28 cellular contexts compared by ENCODE assay signal in the genomic region with DNA sequence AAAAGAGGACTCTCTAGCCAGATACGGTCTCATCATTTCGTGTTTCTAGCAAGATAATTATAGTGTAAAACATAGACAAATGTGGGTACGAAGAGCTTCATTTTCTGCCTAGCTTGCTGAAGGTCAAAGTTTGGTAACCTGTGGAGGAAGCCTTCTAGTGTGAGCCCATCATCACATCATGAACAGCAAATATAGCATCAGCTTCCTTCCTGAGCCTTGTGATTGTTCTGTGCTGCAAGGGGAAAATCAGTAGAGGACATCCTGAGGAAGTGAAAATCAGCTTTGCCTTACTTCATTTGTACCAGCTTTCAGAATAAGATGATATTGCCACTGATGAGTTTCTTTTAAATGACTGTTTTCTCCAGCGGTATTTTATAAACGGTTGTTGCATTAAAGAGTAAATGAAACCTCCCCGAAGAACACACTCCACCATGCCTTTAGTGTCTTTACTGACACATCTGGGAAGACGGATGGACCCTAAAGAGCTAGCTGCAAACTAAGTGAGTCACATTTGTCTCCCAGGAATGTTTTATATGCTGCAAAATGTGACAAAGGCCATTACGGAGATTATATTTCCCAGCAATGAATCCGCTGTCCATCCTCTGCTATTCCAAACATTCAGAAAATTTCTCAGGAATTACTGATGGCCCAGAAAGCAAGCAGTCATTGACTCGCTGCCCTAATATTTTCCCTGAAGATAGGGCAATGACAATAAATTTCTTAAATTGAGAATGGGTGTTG.
DNase-seq lines count a peak whose midpoint lies in the region; ATAC-seq and TF ChIP-seq lines count a peak whose summit lies in the region.
"Had no signal": no experiment of that assay in that cellular context is flagged by ENCODE, and none has a peak within 500 bp of the region (broad histone marks: within the 10 kb centered on the region; RNA-seq: fewer than 3 reads in every experiment).

No MANE protein-coding gene starts in this region.

- ATAC-seq in heart right ventricle (peak in 6 of 8 donors; percentile 42 to 85 (median 56)), Right ventricle myocardium superior (ENCODE audit: poor library complexity) (no peak), PC-3 (no peak), left lobe of liver (peak; percentile 57), HG03039 (IDR thresholded peaks at IDR 0.05; ENCODE audit: unreplicated experiment) (no peak), GM19467 (IDR thresholded peaks at IDR 0.05; ENCODE audit: unreplicated experiment) (no peak)
- ATAC-seq: K562, left cardiac atrium had no signal

- no peak for TF ChIP-seq CTCF in heart right ventricle (IDR thresholded peaks at IDR 0.05)
- no peak for TF ChIP-seq CTCF in PC-3 (conservative IDR thresholded peaks at IDR 0.05; ENCODE audit: low read depth, low read length)
- no peak for TF ChIP-seq CTCF in smooth muscle cell (IDR thresholded peaks at IDR 0.05; ENCODE audit: borderline replicate concordance, insufficient read depth, poor library complexity, severe bottlenecking)

- intact Hi-C loops in heart right ventricle (cut with DNase I) (no loop called here), Right ventricle myocardium superior (cut with DNase I) (no loop called here), PC-3 (cut with micrococcal nuclease) (no loop called here)

- no peaks in the 10 kb centered on the region for H4K20me1 ChIP-seq in PC-3 (ENCODE audit: low read length)
- no peaks in the 10 kb centered on the region for H4K20me1 ChIP-seq in smooth muscle cell (ENCODE audit: low read depth)

- peak overlapping the region in 4 of 10 donors; percentile 51 to 65 (median 60) for H3K27ac ChIP-seq in heart right ventricle
- no peak overlapping the region for H3K27ac ChIP-seq in PC-3 (ENCODE audit: low read length)
- H3K27ac ChIP-seq in smooth muscle cell (ENCODE audit: low read depth) = no peak overlapping the region
- H3K27ac ChIP-seq: 22Rv1, brain microvascular endothelial cell, Peyer's patch, sigmoid colon, WERI-Rb-1 had no signal

- WGBS in heart right ventricle, 2 donors = 59 to 66% methylated on average over 10 of the region's 10 CpGs
- WGBS in smooth muscle cell (ENCODE audit: low lambda C conversion rate) = 68% methylated on average over 10 of the region's 10 CpGs

- H3F3A ChIP-seq in PC-3 (ENCODE audit: low read length, unreplicated experiment) (no peaks in the 10 kb centered on the region), smooth muscle cell (ENCODE audit: low read depth) (no peaks in the 10 kb centered on the region)

- peak overlapping the region; percentile 30; the same call in 1 of the 2 replicates for H2AFZ ChIP-seq in PC-3 (ENCODE audit: low read length)
- H2AFZ ChIP-seq in smooth muscle cell (ENCODE audit: low read depth) = peak overlapping the region; percentile 74

- DNase-seq in heart right ventricle (peak in 1 of 2 donors; percentile 6), Right ventricle myocardium superior (no peak), PC-3 (no peak), left lobe of liver (ENCODE audit: low spot score) (no peak), smooth muscle cell (lab: John Stamatoyannopoulos, UW; ENCODE audit: unreplicated experiment) (no peak), NCI-H1105 treated with DMSO at 0.1 percent for 48 hours (lab: John Stamatoyannopoulos, UW) (no peak)
- DNase-seq: activated CD4-positive, alpha-beta T cell treated with anti-CD3 and anti-CD28 coated beads for 48 hours; activated CD8-positive, alpha-beta memory T cell treated with anti-CD3 and anti-CD28 coated beads for 24 hours; activated T-cell treated with anti-CD3 and anti-CD28 coated beads for 4 hours; amniotic stem cell; brain microvascular endothelial cell; Caco-2; DMS79; hypothalamus; left cardiac atrium; naive B cell; NCI-H1092 treated with DMSO at 0.1 percent for 48 hours; NCI-H187; NCI-H526; nucleus accumbens; Peyer's patch; sigmoid colon; stimulated activated naive CD4-positive, alpha-beta T cell; WERI-Rb-1 had no signal

- H3K4me3 ChIP-seq in heart right ventricle (no peak overlapping the region), PC-3 (ENCODE audit: low read length) (no peak overlapping the region), smooth muscle cell (no peak overlapping the region)
- H3K4me3 ChIP-seq: K562, Peyer's patch, sigmoid colon had no signal

- BruUV-seq in PC-3 (replicated peaks; lab: Mats Ljungman, UMichigan) = no TSS peak

- H3K9me2 ChIP-seq in PC-3 (replicated peaks; ENCODE audit: low read length) = no peaks in the 10 kb centered on the region

- H3K9ac ChIP-seq in PC-3 (ENCODE audit: low read length) (no peak overlapping the region), smooth muscle cell (ENCODE audit: low read depth) (no peak overlapping the region)

- H3K4me2 ChIP-seq in PC-3 (ENCODE audit: low read length) = no peak overlapping the region
- H3K4me2 ChIP-seq in smooth muscle cell = no peak overlapping the region

- H3K9me3 ChIP-seq in heart right ventricle (peaks cover 0 to 3% (median 0%) of the 10 kb centered on the region in 11 donors), PC-3 (ENCODE audit: low read length) (no peaks in the 10 kb centered on the region), smooth muscle cell (replicated peaks; ENCODE audit: low read depth) (no peaks in the 10 kb centered on the region)
- H3K9me3 ChIP-seq: Caco-2, Peyer's patch, sigmoid colon had no signal

- POLR2A ChIA-PET in PC-3 (lab: Charles Lee; ENCODE audit: unreplicated experiment) = no interaction called here

- CTCF ChIA-PET in PC-3 (lab: Charles Lee) = no interaction called here

- H3K79me2 ChIP-seq in PC-3 (ENCODE audit: low read length) = no peaks in the 10 kb centered on the region
- H3K79me2 ChIP-seq in smooth muscle cell (ENCODE audit: low read depth) = no peaks in the 10 kb centered on the region

- H3K27me3 ChIP-seq in heart right ventricle (no peaks in the 10 kb centered on the region), PC-3 (ENCODE audit: low read length) (no peaks in the 10 kb centered on the region), smooth muscle cell (ENCODE audit: low read depth) (no peaks in the 10 kb centered on the region)
- H3K27me3 ChIP-seq: brain microvascular endothelial cell, Peyer's patch, sigmoid colon had no signal

- peaks cover 0 to 9% (median 0%) of the 10 kb centered on the region in 9 donors for H3K4me1 ChIP-seq in heart right ventricle
- H3K4me1 ChIP-seq in PC-3 (ENCODE audit: insufficient read depth, low read length) = no peaks in the 10 kb centered on the region
- no peaks in the 10 kb centered on the region for H3K4me1 ChIP-seq in smooth muscle cell (ENCODE audit: low read depth)
- H3K4me1 ChIP-seq: Caco-2, Peyer's patch, sigmoid colon had no signal

- no peaks in the 10 kb centered on the region for H3K36me3 ChIP-seq in heart right ventricle
- H3K36me3 ChIP-seq in PC-3 (ENCODE audit: low read depth, low read length) = no peaks in the 10 kb centered on the region
- H3K36me3 ChIP-seq in smooth muscle cell (ENCODE audit: low read depth) = no peaks in the 10 kb centered on the region
- H3K36me3 ChIP-seq: brain microvascular endothelial cell, Peyer's patch, sigmoid colon, WERI-Rb-1 had no signal

Comparison
In these comparisons a context has a peak if more than half of its experiments do, and no peak if none do; other contexts are left out.
1. ATAC-seq: peak in heart right ventricle (6 of 8) and left lobe of liver (single experiment); none in Right ventricle myocardium superior (single experiment), PC-3 (single experiment), HG03039 (single experiment) and GM19467 (single experiment).